31 cellular contexts compared by ENCODE assay signal in genomic region chr19:54218259-54218658, GRCh38. TPM values are rescaled to one million over a fixed set of nuclear protein-coding genes. Genes with fewer than 3 reads are reported as not detected.
"Had no signal": no experiment of that assay in that cellular context is flagged by ENCODE, and none has a peak within 500 bp of the region (broad histone marks: within the 10 kb centered on the region; RNA-seq: fewer than 3 reads in every experiment).

No MANE protein-coding gene starts in this region.

- H3K36me3 Mint-ChIP-seq: naive B cell; natural killer cell treated with Interleukin-12 subunit alpha and Interleukin-12 subunit beta and Interleukin-15 and Interleukin-18, amount 100 ng/mL, for 72 hours had no signal

- H2AFZ ChIP-seq: hepatocyte, parathyroid adenoma had no signal

- H3K4me3 Mint-ChIP-seq: endodermal cell; mesothelial cell of epicardium; naive B cell; natural killer cell treated with Interleukin-12 subunit alpha and Interleukin-12 subunit beta and Interleukin-15 and Interleukin-18, amount 100 ng/mL, for 72 hours; stimulated activated naive B cell treated with anti-CD40 and anti-IgM and Interleukin-4, amounts not matched to agents 10 μg/mL and 1 μg/mL and 100 μg/mL, for 72 hours; stimulated activated naive CD8-positive, alpha-beta T cell treated with anti-CD3 and anti-CD28 coated beads, Interleukin-15, Interleukin-2, amounts not matched to agents 100 ng/mL and 50 ng/mL, for 24 hours had no signal

- H3K4me1 ChIP-seq: gastrocnemius medialis, parathyroid adenoma, tibial nerve, upper lobe of right lung, uterus had no signal

- H3K27ac ChIP-seq: epithelial cell of prostate, gastrocnemius medialis, heart left ventricle, hepatocyte, parathyroid adenoma, right lobe of liver, thoracic aorta, tibial nerve, upper lobe of right lung, uterus had no signal

- H3K9me3 ChIP-seq: gastrocnemius medialis, heart left ventricle, mucosa of descending colon, right lobe of liver, thoracic aorta, tibial nerve, upper lobe of right lung, uterus had no signal

- H3K4me2 ChIP-seq: hepatocyte, smooth muscle cell had no signal

- H3K4me1 Mint-ChIP-seq: endodermal cell had no signal

- H3K4me3 ChIP-seq: gastrocnemius medialis, heart left ventricle, hepatocyte, mucosa of descending colon, right lobe of liver, smooth muscle cell, thoracic aorta, tibial nerve, upper lobe of right lung, uterus had no signal

- DNase-seq: cerebellar nuclear complex; cortex of kidney; effector CD8-positive, alpha-beta T cell; endodermal cell; foreskin fibroblast; gastrocnemius medialis; heart left ventricle; kidney; mesenchymal stem cell; mucosa of descending colon; naive B cell; occipital lobe; right lobe of liver; stimulated activated CD4-positive, alpha-beta T cell treated with anti-CD3 and anti-CD28 coated beads, Interleukin-12 subunit alpha, Interleukin-12 subunit beta, amount 100 ng/mL, for 4 hours; stimulated activated naive B cell treated with anti-CD40 and anti-IgM and Interleukin-4, amounts not matched to agents 10 μg/mL and 1 μg/mL and 100 μg/mL, for 72 hours; upper lobe of right lung; uterus had no signal

- H3K79me2 ChIP-seq: parathyroid adenoma had no signal

- H3K9ac ChIP-seq: parathyroid adenoma had no signal

- H3K27me3 ChIP-seq: hepatocyte, right lobe of liver, uterus had no signal

- ATAC-seq: esophagus mucosa; gastrocnemius medialis; heart left ventricle; left lobe of liver; mucosa of descending colon; stimulated activated naive B cell treated with anti-CD40 and anti-IgM and Interleukin-4, amounts not matched to agents 10 μg/mL and 1 μg/mL and 100 μg/mL, for 72 hours; upper lobe of right lung had no signal

- FAIRE-seq: kidney had no signal

- H3K36me3 ChIP-seq: gastrocnemius medialis, thoracic aorta, uterus had no signal

- H3K9me3 Mint-ChIP-seq: mesothelial cell of epicardium; natural killer cell treated with Interleukin-12 subunit alpha and Interleukin-12 subunit beta and Interleukin-15 and Interleukin-18, amount 100 ng/mL, for 72 hours; stimulated activated naive B cell treated with anti-CD40 and anti-IgM and Interleukin-4, amounts not matched to agents 10 μg/mL and 1 μg/mL and 100 μg/mL, for 72 hours; stimulated activated naive CD8-positive, alpha-beta T cell treated with anti-CD3 and anti-CD28 coated beads, Interleukin-15, Interleukin-2, amounts not matched to agents 100 ng/mL and 50 ng/mL, for 24 hours had no signal

- H3K27me3 Mint-ChIP-seq: stimulated activated naive CD8-positive, alpha-beta T cell treated with anti-CD3 and anti-CD28 coated beads, Interleukin-15, Interleukin-2, amounts not matched to agents 100 ng/mL and 50 ng/mL, for 24 hours had no signal

- H3K27ac Mint-ChIP-seq: endodermal cell; mesothelial cell of epicardium; naive B cell; natural killer cell treated with Interleukin-12 subunit alpha and Interleukin-12 subunit beta and Interleukin-15 and Interleukin-18, amount 100 ng/mL, for 72 hours; progenitor cell of endocrine pancreas; stimulated activated naive B cell treated with anti-CD40 and anti-IgM and Interleukin-4, amounts not matched to agents 10 μg/mL and 1 μg/mL and 100 μg/mL, for 72 hours; stimulated activated naive CD8-positive, alpha-beta T cell treated with anti-CD3 and anti-CD28 coated beads, Interleukin-15, Interleukin-2, amounts not matched to agents 100 ng/mL and 50 ng/mL, for 24 hours had no signal

RNA-seq across cellular contexts. Expression of gene LILRB3, which starts 4.5 kb away (rescaled TPM):
- total RNA-seq: endodermal cell, glomerular endothelial cell, hepatocyte, lung microvascular endothelial cell, mesothelial cell of epicardium, occipital lobe, smooth muscle cell had no signal

RNA-seq across cellular contexts. Expression of gene LILRA6, which starts 24.3 kb away (rescaled TPM):
- total RNA-seq: endodermal cell, esophagus mucosa, glomerular endothelial cell, hepatocyte, lung microvascular endothelial cell, mesothelial cell of epicardium, occipital lobe, progenitor cell of endocrine pancreas, smooth muscle cell had no signal
- polyA plus RNA-seq: smooth muscle cell had no signal
